Comparison of ENCODE assay signal across 8 cellular contexts in the genomic region with DNA sequence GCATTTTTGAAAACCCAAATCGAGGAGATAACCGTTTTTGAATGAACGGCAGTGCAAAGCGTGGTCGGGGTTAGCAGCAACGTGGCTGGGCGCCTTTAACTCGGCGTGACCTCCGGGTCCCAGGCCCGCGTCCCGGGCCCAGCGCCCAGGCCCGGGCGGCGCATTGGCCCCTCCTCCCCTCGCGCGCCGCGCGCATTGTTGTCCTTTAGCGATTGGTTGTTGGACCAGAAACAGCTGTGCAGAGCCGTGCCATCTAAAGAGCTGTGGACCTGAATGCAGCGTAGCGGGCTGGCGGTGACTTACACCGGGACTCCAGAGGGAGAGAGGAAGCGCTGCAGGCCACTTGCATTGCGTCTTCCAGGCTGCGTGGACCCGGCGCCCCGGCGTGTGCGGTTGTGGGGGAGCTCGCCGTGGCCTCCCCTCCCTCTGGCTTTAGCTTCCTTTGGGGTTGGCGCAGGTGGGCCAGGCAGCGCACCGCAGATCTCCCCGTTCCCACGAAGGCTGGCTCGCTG.
DNase-seq lines count a peak whose midpoint lies in the region; ATAC-seq lines count a peak whose summit lies in the region.

STOX2 (plus strand) TSS at position 227 of the 512 bp plus-strand sequence. CDS start 1,484 bp downstream, outside the sequence.

- peak within 1 kb of the TSS; percentile 56 for H3K4me3 ChIP-seq in skeletal muscle cell (ENCODE audit: low read depth, low read length)

- H3K27ac ChIP-seq in caudate nucleus (ENCODE audit: low read depth, low read length) = peak within 1 kb of the TSS; percentile 87

- DNase-seq in activated CD4-positive, alpha-beta T cell treated with anti-CD3 and anti-CD28 coated beads for 48 hours = peak; percentile 46
- no peak for DNase-seq in activated CD4-positive, alpha-beta T cell treated with anti-CD3 and anti-CD28 coated beads, Interleukin-2, amount 50 U/mL, for 4 hours
- DNase-seq in NOMO-1 (lab: John Stamatoyannopoulos, UW; ENCODE audit: unreplicated experiment in 2 of 2) = peak; percentile 74 to 79
- DNase-seq in caudate nucleus (lab: John Stamatoyannopoulos, UW) = peak in 60 of 61 donors; percentile 16 to 89 (median 77)
- DNase-seq in islet precursor cell = peak; percentile 96
- peak; percentile 4 for DNase-seq in skeletal muscle cell (ENCODE audit: low read depth)

- ATAC-seq in HG03354 (IDR thresholded peaks at IDR 0.05; ENCODE audit: poor library complexity, severe bottlenecking, unreplicated experiment) = no peak
- ATAC-seq in HG03039 (IDR thresholded peaks at IDR 0.05; ENCODE audit: unreplicated experiment) = no peak

Comparison
In these comparisons a context has a peak if more than half of its experiments do, and no peak if none do; other contexts are left out.
1. DNase-seq: peak in activated CD4-positive, alpha-beta T cell treated with anti-CD3 and anti-CD28 coated beads for 48 hours (single experiment), NOMO-1 (2 of 2), caudate nucleus (60 of 61), islet precursor cell (single experiment) and skeletal muscle cell (single experiment); none in activated CD4-positive, alpha-beta T cell treated with anti-CD3 and anti-CD28 coated beads, Interleukin-2, amount 50 U/mL, for 4 hours (0 of 2).